15 cellular contexts compared by ENCODE assay signal in the genomic region with DNA sequence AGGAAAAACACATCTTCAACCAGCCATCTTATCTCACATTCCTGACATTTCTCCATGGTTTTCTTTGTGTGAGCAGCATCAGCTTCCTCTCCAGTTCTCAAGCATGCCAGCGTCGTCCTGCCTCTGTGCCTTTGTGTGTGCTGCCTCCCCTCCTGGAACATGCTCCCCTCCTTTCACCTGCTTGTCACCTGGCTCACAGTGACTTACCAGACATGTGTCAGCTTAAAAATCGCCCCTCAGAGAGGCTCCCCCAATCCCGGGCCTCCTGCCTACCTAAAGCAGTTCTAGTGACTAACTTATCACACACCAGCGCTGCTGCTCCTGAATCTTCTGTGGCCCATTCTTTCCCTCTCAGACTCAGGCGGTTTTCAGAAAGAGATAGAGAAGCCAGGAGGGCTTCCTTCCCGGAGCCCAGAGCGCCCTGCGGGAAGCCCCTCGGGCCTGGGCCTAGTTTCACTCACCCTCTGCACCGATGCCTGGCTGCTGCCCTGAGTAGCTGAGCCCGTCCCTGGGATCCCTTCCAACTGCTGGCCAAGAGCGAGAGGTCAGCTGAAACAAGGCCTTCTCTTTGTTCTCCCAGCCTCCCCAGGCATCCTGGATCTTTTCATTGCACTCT. TPM values are rescaled to one million over a fixed set of nuclear protein-coding genes. Genes with fewer than 3 reads are reported as not detected.
DNase-seq lines count a peak whose midpoint lies in the region; ATAC-seq and TF ChIP-seq lines count a peak whose summit lies in the region.
"Had no signal": no experiment of that assay in that cellular context is flagged by ENCODE, and none has a peak within 500 bp of the region (broad histone marks: within the 10 kb centered on the region; RNA-seq: fewer than 3 reads in every experiment).

No MANE protein-coding gene starts in this region.

- TF ChIP-seq CTCF in left ventricle myocardium inferior (IDR thresholded peaks at IDR 0.05; ENCODE audit: borderline replicate concordance) (no peak), thyroid gland (IDR thresholded peaks at IDR 0.05) (no peak), uterus (IDR thresholded peaks at IDR 0.05) (no peak)

- TF ChIP-seq POLR2A in thyroid gland (IDR thresholded peaks at IDR 0.05): no peak
- no peak for TF ChIP-seq POLR2A in uterus (IDR thresholded peaks at IDR 0.05)

- no peaks in the 10 kb centered on the region for H3K4me1 Mint-ChIP-seq in stimulated activated naive B cell treated with anti-CD40 and anti-IgM and Interleukin-4, amounts not matched to agents 10 μg/mL and 1 μg/mL and 100 μg/mL, for 72 hours

- H3K27ac Mint-ChIP-seq in stimulated activated naive B cell treated with anti-CD40 and anti-IgM and Interleukin-4, amounts not matched to agents 10 μg/mL and 1 μg/mL and 100 μg/mL, for 72 hours: no peak overlapping the region
- H3K27ac Mint-ChIP-seq: dendritic cell treated with granulocyte-macrophage colony-stimulating factor and Interleukin-4, amounts not matched to agents 40 ng/mL and 50 ng/mL, for 4 days; T-helper 1 cell treated with Interleukin-12 subunit alpha and Interleukin-12 subunit beta and Interleukin-4 antibody, amounts not matched to agents 30 μg/mL and 1 μg/mL, for 36 hours had no signal

- H3K27me3 Mint-ChIP-seq in stimulated activated naive B cell treated with anti-CD40 and anti-IgM and Interleukin-4, amounts not matched to agents 10 μg/mL and 1 μg/mL and 100 μg/mL, for 72 hours: peaks cover 33 to 42% of the 10 kb centered on the region in 2 donors

- H3K9me3 ChIP-seq in left ventricle myocardium inferior (replicated peaks) (peaks cover 23% of the 10 kb centered on the region), mesodermal cell (ENCODE audit: control insufficient read depth, low read length) (no peaks in the 10 kb centered on the region), thyroid gland (no peaks in the 10 kb centered on the region), uterus (no peaks in the 10 kb centered on the region)
- H3K9me3 ChIP-seq: MG63, upper lobe of left lung had no signal

- H3K9me3 Mint-ChIP-seq in stimulated activated naive B cell treated with anti-CD40 and anti-IgM and Interleukin-4, amounts not matched to agents 10 μg/mL and 1 μg/mL and 100 μg/mL, for 72 hours: peaks cover 4 to 5% of the 10 kb centered on the region in 2 donors
- H3K9me3 Mint-ChIP-seq: dendritic cell treated with granulocyte-macrophage colony-stimulating factor and Interleukin-4, amounts not matched to agents 40 ng/mL and 50 ng/mL, for 4 days; T-helper 1 cell treated with Interleukin-12 subunit alpha and Interleukin-12 subunit beta and Interleukin-4 antibody, amounts not matched to agents 30 μg/mL and 1 μg/mL, for 36 hours had no signal

- H3K27me3 ChIP-seq in left ventricle myocardium inferior (ENCODE audit: low read depth): peaks cover 11% of the 10 kb centered on the region
- no peaks in the 10 kb centered on the region for H3K27me3 ChIP-seq in thyroid gland
- no peaks in the 10 kb centered on the region for H3K27me3 ChIP-seq in uterus
- H3K27me3 ChIP-seq: upper lobe of left lung had no signal

- H3K36me3 ChIP-seq in left ventricle myocardium inferior (no peaks in the 10 kb centered on the region), mesodermal cell (ENCODE audit: control insufficient read depth, insufficient read depth, low read length) (no peaks in the 10 kb centered on the region), thyroid gland (no peaks in the 10 kb centered on the region), uterus (no peaks in the 10 kb centered on the region)
- H3K36me3 ChIP-seq: MG63, upper lobe of left lung had no signal

- DNase-seq in Right ventricle myocardium inferior (ENCODE audit: missing footprints) (no peak), left ventricle myocardium inferior (no peak), epidermal melanocyte (ENCODE audit: insufficient read length, low spot score) (peak; percentile 36), thyroid gland (peak; percentile 9 to 14), uterus (no peak), KBM-7 (no peak)
- DNase-seq in stimulated activated naive B cell treated with anti-CD40 and anti-IgM and Interleukin-4, amounts not matched to agents 10 μg/mL and 1 μg/mL and 100 μg/mL, for 72 hours: no peak
- DNase-seq: activated gamma-delta T cell, MG63, OCI-M1 had no signal

- intact Hi-C loops in Right ventricle myocardium inferior (cut with DNase I): no loop called here
- intact Hi-C loops in left ventricle myocardium inferior (cut with micrococcal nuclease): no loop called here
- intact Hi-C loops in thyroid gland (cut with DNase I): no loop called here
- intact Hi-C loops in uterus (cut with DNase I; ENCODE audit: low total_unique reads): no loop called here

- 65 to 73% methylated on average over 9 to 13 of the region's 13 CpGs for WGBS in mesodermal cell (ENCODE audit: insufficient coverage in 2 of 2), 2 experiments
- WGBS in thyroid gland, 2 donors: 64% methylated on average over 13 of the region's 13 CpGs

- ATAC-seq in Right ventricle myocardium inferior: peak; percentile 50
- ATAC-seq in stimulated activated naive B cell treated with anti-CD40 and anti-IgM and Interleukin-4, amounts not matched to agents 10 μg/mL and 1 μg/mL and 100 μg/mL, for 72 hours (replicated peaks): no peak

- no peak overlapping the region for H3K4me3 Mint-ChIP-seq in stimulated activated naive B cell treated with anti-CD40 and anti-IgM and Interleukin-4, amounts not matched to agents 10 μg/mL and 1 μg/mL and 100 μg/mL, for 72 hours
- H3K4me3 Mint-ChIP-seq: dendritic cell treated with granulocyte-macrophage colony-stimulating factor and Interleukin-4, amounts not matched to agents 40 ng/mL and 50 ng/mL, for 4 days; T-helper 1 cell treated with Interleukin-12 subunit alpha and Interleukin-12 subunit beta and Interleukin-4 antibody, amounts not matched to agents 30 μg/mL and 1 μg/mL, for 36 hours had no signal

- H3K4me3 ChIP-seq in left ventricle myocardium inferior (no peak overlapping the region), mesodermal cell (ENCODE audit: extremely low read depth, insufficient read depth, low read length, poor library complexity, severe bottlenecking) (no peak overlapping the region), thyroid gland (replicated peaks in 1 of 3) (no peak overlapping the region), uterus (no peak overlapping the region)
- H3K4me3 ChIP-seq: MG63, skin epidermis, upper lobe of left lung had no signal

- H3K27ac ChIP-seq in left ventricle myocardium inferior (replicated peaks): no peak overlapping the region
- H3K27ac ChIP-seq in mesodermal cell (ENCODE audit: low read depth, low read length, severe bottlenecking): peak overlapping the region; percentile 82
- no peak overlapping the region for H3K27ac ChIP-seq in thyroid gland
- H3K27ac ChIP-seq in uterus: no peak overlapping the region
- H3K27ac ChIP-seq: skin epidermis, upper lobe of left lung had no signal

- H3K4me1 ChIP-seq in left ventricle myocardium inferior: no peaks in the 10 kb centered on the region
- peaks cover 14% of the 10 kb centered on the region for H3K4me1 ChIP-seq in mesodermal cell (ENCODE audit: control insufficient read depth, insufficient read depth, low read length, poor library complexity, severe bottlenecking)
- H3K4me1 ChIP-seq in thyroid gland: no peaks in the 10 kb centered on the region
- H3K4me1 ChIP-seq in uterus: no peaks in the 10 kb centered on the region
- H3K4me1 ChIP-seq: upper lobe of left lung had no signal

- H3K36me3 Mint-ChIP-seq in stimulated activated naive B cell treated with anti-CD40 and anti-IgM and Interleukin-4, amounts not matched to agents 10 μg/mL and 1 μg/mL and 100 μg/mL, for 72 hours: peaks cover 0 to 3% of the 10 kb centered on the region in 2 donors

- in situ Hi-C loops in KBM-7 (cut with MboI; ENCODE audit: low pct_unique_long_range_greater_than_20kb, low sequenced_read_pairs): no loop called here

RNA-seq across cellular contexts. Expression of a gene that starts 51.1 kb away (rescaled TPM):
- total RNA-seq in Right ventricle myocardium inferior (12.7 TPM), left ventricle myocardium inferior (11.2 TPM), thyroid gland (10 to 100 TPM; 13.4 to 19.3 (median 15.5) TPM), uterus (10 to 100 TPM in 3 of 4 donors, 1 to 10 TPM in 1; 2.1 to 39.2 (median 22.2) TPM)
- 19.5 TPM for polyA plus RNA-seq in mesodermal cell (2013, experiment 1 of 2)
- polyA plus RNA-seq in mesodermal cell (2013, experiment 2 of 2): 17.1 TPM

Comparison
In these comparisons a context has a peak if more than half of its experiments do, and no peak if none do; other contexts are left out.
1. DNase-seq: peak in epidermal melanocyte (single experiment) and thyroid gland (2 of 2); none in Right ventricle myocardium inferior (single experiment), left ventricle myocardium inferior (single experiment), uterus (0 of 2), stimulated activated naive B cell treated with anti-CD40 and anti-IgM and Interleukin-4, amounts not matched to agents 10 μg/mL and 1 μg/mL and 100 μg/mL, for 72 hours (single experiment) and KBM-7 (single experiment).